ENCODE assay signal across 20 cellular contexts in genomic region chr9:98136489-98136888, GRCh38. TPM values are rescaled to one million over a fixed set of nuclear protein-coding genes. Genes with fewer than 3 reads are reported as not detected.
DNase-seq lines count a peak whose midpoint lies in the region; ATAC-seq and TF ChIP-seq lines count a peak whose summit lies in the region.
"Had no signal": no experiment of that assay in that cellular context is flagged by ENCODE, and none has a peak within 500 bp of the region (broad histone marks: within the 10 kb centered on the region; RNA-seq: fewer than 3 reads in every experiment).

No MANE protein-coding gene starts in this region.

- no peak for TF ChIP-seq CTCF in VCaP (conservative IDR thresholded peaks at IDR 0.05)
- no peak for TF ChIP-seq CTCF in endodermal cell (conservative IDR thresholded peaks at IDR 0.05)

- CTCF ChIA-PET in activated CD4-positive, alpha-beta T cell treated with anti-CD3 and anti-CD28 coated beads, Interleukin-2, amount 10 ng/mL, durations not matched to agents 7 days and 5 days (lab: Charles Lee) = no interaction called here

- H3K36me3 ChIP-seq in endodermal cell (ENCODE audit: control insufficient read depth, insufficient read depth, low read length) = peaks cover 11% of the 10 kb centered on the region
- H3K36me3 ChIP-seq: BLaER1 had no signal

- H3K4me1 ChIP-seq in endodermal cell (ENCODE audit: control insufficient read depth, insufficient read depth, low read length) = peaks cover 10% of the 10 kb centered on the region

- no peak for ATAC-seq in stimulated activated effector memory CD8-positive, alpha-beta T cell treated with anti-CD3 and anti-CD28 coated beads, Interleukin-12 subunit alpha, Interleukin-12 subunit beta, amount 100 ng/mL, for 72 hours
- ATAC-seq in GM19351 (IDR thresholded peaks at IDR 0.05; ENCODE audit: unreplicated experiment) = no peak

- H3K27ac ChIP-seq in VCaP (peak overlapping the region; percentile 98), endodermal cell (ENCODE audit: low read depth, low read length) (no peak overlapping the region)
- H3K27ac ChIP-seq: 22Rv1, BLaER1, GM23248 had no signal

- H3K9me3 ChIP-seq in endodermal cell (ENCODE audit: control insufficient read depth, low read length) = no peaks in the 10 kb centered on the region
- H3K9me3 ChIP-seq: BLaER1 had no signal

- no peak overlapping the region for H3K9ac ChIP-seq in endodermal cell (ENCODE audit: extremely low read depth, low read length, poor library complexity, severe bottlenecking)
- H3K9ac ChIP-seq: BLaER1, GM23248 had no signal

- no peaks in the 10 kb centered on the region for H3K27me3 ChIP-seq in endodermal cell (ENCODE audit: control insufficient read depth, insufficient read depth, low read length, poor library complexity, severe bottlenecking)
- H3K27me3 ChIP-seq: BLaER1 had no signal

- no peak overlapping the region for H3K4me3 ChIP-seq in endodermal cell (ENCODE audit: low read length)
- H3K4me3 ChIP-seq: BLaER1, GM23248 had no signal

- H3K4me1 Mint-ChIP-seq in activated CD4-positive, alpha-beta T cell treated with anti-CD3 and anti-CD28 coated beads, Interleukin-2, amount 10 ng/mL, durations not matched to agents 7 days and 5 days = peaks cover 2% of the 10 kb centered on the region
- H3K4me1 Mint-ChIP-seq in endodermal cell = peaks cover 8% of the 10 kb centered on the region
- peaks cover 7% of the 10 kb centered on the region for H3K4me1 Mint-ChIP-seq in stimulated activated effector memory CD8-positive, alpha-beta T cell treated with anti-CD3 and anti-CD28 coated beads, Interleukin-12 subunit alpha, Interleukin-12 subunit beta, amount 100 ng/mL, for 72 hours

- H3K27ac Mint-ChIP-seq in activated CD4-positive, alpha-beta T cell treated with anti-CD3 and anti-CD28 coated beads, Interleukin-2, amount 10 ng/mL, durations not matched to agents 7 days and 5 days = peak overlapping the region; percentile 25
- no peak overlapping the region for H3K27ac Mint-ChIP-seq in endodermal cell
- peak overlapping the region; percentile 24 for H3K27ac Mint-ChIP-seq in stimulated activated effector memory CD8-positive, alpha-beta T cell treated with anti-CD3 and anti-CD28 coated beads, Interleukin-12 subunit alpha, Interleukin-12 subunit beta, amount 100 ng/mL, for 72 hours
- H3K27ac Mint-ChIP-seq: B cell; CD4-positive, alpha-beta T cell had no signal

- no peaks in the 10 kb centered on the region for H3K27me3 Mint-ChIP-seq in activated CD4-positive, alpha-beta T cell treated with anti-CD3 and anti-CD28 coated beads, Interleukin-2, amount 10 ng/mL, durations not matched to agents 7 days and 5 days
- no peaks in the 10 kb centered on the region for H3K27me3 Mint-ChIP-seq in endodermal cell (ENCODE audit: insufficient read depth)
- H3K27me3 Mint-ChIP-seq: B cell; CD4-positive, alpha-beta T cell had no signal

- DNase-seq in activated CD4-positive, alpha-beta T cell treated with anti-CD3 and anti-CD28 coated beads, Interleukin-2, amount 10 ng/mL, durations not matched to agents 7 days and 5 days = no peak
- no peak for DNase-seq in activated CD4-positive, alpha-beta T cell treated with anti-CD3 and anti-CD28 coated beads, Interleukin-2, amount 50 U/mL, for 4 hours
- DNase-seq in endodermal cell (peak; percentile 17), DMS 273 treated with DMSO at 0.1 percent for 48 hours (lab: John Stamatoyannopoulos, UW) (no peak), iPS-NIHi11 (ENCODE audit: low spot score) (no peak)
- no peak for DNase-seq in stimulated activated effector memory CD8-positive, alpha-beta T cell treated with anti-CD3 and anti-CD28 coated beads, Interleukin-12 subunit alpha, Interleukin-12 subunit beta, amount 100 ng/mL, for 72 hours (ENCODE audit: low spot score in 2 of 2)
- DNase-seq: Calu3; CD4-positive, alpha-beta T cell; COR-L47; DMS153; DND-41; GM23248; H7; HCEC 1CT had no signal

- no peak overlapping the region for H3K4me3 Mint-ChIP-seq in activated CD4-positive, alpha-beta T cell treated with anti-CD3 and anti-CD28 coated beads, Interleukin-2, amount 10 ng/mL, durations not matched to agents 7 days and 5 days
- H3K4me3 Mint-ChIP-seq in endodermal cell = no peak overlapping the region
- H3K4me3 Mint-ChIP-seq in stimulated activated effector memory CD8-positive, alpha-beta T cell treated with anti-CD3 and anti-CD28 coated beads, Interleukin-12 subunit alpha, Interleukin-12 subunit beta, amount 100 ng/mL, for 72 hours = no peak overlapping the region
- H3K4me3 Mint-ChIP-seq: B cell; CD14-positive monocyte; CD4-positive, alpha-beta T cell had no signal

- POLR2A ChIA-PET in activated CD4-positive, alpha-beta T cell treated with anti-CD3 and anti-CD28 coated beads, Interleukin-2, amount 10 ng/mL, durations not matched to agents 7 days and 5 days (lab: Charles Lee) = no interaction called here

- no peaks in the 10 kb centered on the region for H3K9me3 Mint-ChIP-seq in activated CD4-positive, alpha-beta T cell treated with anti-CD3 and anti-CD28 coated beads, Interleukin-2, amount 10 ng/mL, durations not matched to agents 7 days and 5 days
- H3K9me3 Mint-ChIP-seq in endodermal cell = no peaks in the 10 kb centered on the region
- H3K9me3 Mint-ChIP-seq in stimulated activated effector memory CD8-positive, alpha-beta T cell treated with anti-CD3 and anti-CD28 coated beads, Interleukin-12 subunit alpha, Interleukin-12 subunit beta, amount 100 ng/mL, for 72 hours = no peaks in the 10 kb centered on the region
- H3K9me3 Mint-ChIP-seq: CD14-positive monocyte; CD4-positive, alpha-beta T cell had no signal

- H3K36me3 Mint-ChIP-seq in activated CD4-positive, alpha-beta T cell treated with anti-CD3 and anti-CD28 coated beads, Interleukin-2, amount 10 ng/mL, durations not matched to agents 7 days and 5 days (ENCODE audit: low read depth) = no peaks in the 10 kb centered on the region
- peaks cover 28% of the 10 kb centered on the region for H3K36me3 Mint-ChIP-seq in endodermal cell (ENCODE audit: low read depth)
- H3K36me3 Mint-ChIP-seq in stimulated activated effector memory CD8-positive, alpha-beta T cell treated with anti-CD3 and anti-CD28 coated beads, Interleukin-12 subunit alpha, Interleukin-12 subunit beta, amount 100 ng/mL, for 72 hours = no peaks in the 10 kb centered on the region

RNA-seq across cellular contexts. Expression of gene TRIM14, which starts 17.5 kb away (rescaled TPM):
- 100 to 1,000 TPM; 116 to 124 TPM for total RNA-seq in activated CD4-positive, alpha-beta T cell treated with anti-CD3 and anti-CD28 coated beads, Interleukin-2, amount 10 ng/mL, durations not matched to agents 7 days and 5 days
- 1 to 10 TPM; 3.1 to 5.1 TPM for total RNA-seq in endodermal cell
- polyA plus RNA-seq in endodermal cell (2013, experiment 1 of 2) = 3.0 TPM
- polyA plus RNA-seq in endodermal cell (2013, experiment 2 of 2) = 1.8 TPM

RNA-seq across cellular contexts. Expression of gene CORO2A, which starts 55.9 kb away (rescaled TPM):
- total RNA-seq in activated CD4-positive, alpha-beta T cell treated with anti-CD3 and anti-CD28 coated beads, Interleukin-2, amount 10 ng/mL, durations not matched to agents 7 days and 5 days = 1 to 10 TPM; 7.2 to 8.2 TPM
- 10 to 100 TPM; 21.0 to 22.8 TPM for total RNA-seq in endodermal cell
- polyA plus RNA-seq in endodermal cell (2013, experiment 1 of 2) = 10.1 TPM
- polyA plus RNA-seq in endodermal cell (2013, experiment 2 of 2) = 10.4 TPM

Comparison
In these comparisons a context has a peak if more than half of its experiments do, and no peak if none do; other contexts are left out.
1. RNA of gene TRIM14, which starts 17.5 kb away (total RNA-seq): 116 to 124 TPM in activated CD4-positive, alpha-beta T cell treated with anti-CD3 and anti-CD28 coated beads, Interleukin-2, amount 10 ng/mL, durations not matched to agents 7 days and 5 days; 3.1 to 5.1 TPM in endodermal cell; every median in the first group is over 10 times any median in the second.